Comparison of ENCODE assay signal across 31 cellular contexts in genomic region chr7:50673096-50673495, GRCh38.
"Had no signal": no experiment of that assay in that cellular context is flagged by ENCODE, and none has a peak within 500 bp of the region (broad histone marks: within the 10 kb centered on the region; RNA-seq: fewer than 3 reads in every experiment).

No MANE protein-coding gene starts in this region.

- H3K27me3 ChIP-seq: cardiac muscle cell had no signal

- H3K27me3 Mint-ChIP-seq: activated naive CD8-positive, alpha-beta T cell; activated naive CD8-positive, alpha-beta T cell treated with anti-CD3 and anti-CD28 coated beads, Interleukin-2, amount 50 U/mL, for 24 hours; central memory CD8-positive, alpha-beta T cell had no signal

- H3K4me1 Mint-ChIP-seq: activated naive CD8-positive, alpha-beta T cell treated with anti-CD3 and anti-CD28 coated beads, Interleukin-2, amount 50 U/mL, for 24 hours; central memory CD8-positive, alpha-beta T cell had no signal

- H3K27ac Mint-ChIP-seq: activated CD4-positive, alpha-beta T cell treated with anti-CD3 and anti-CD28 coated beads, Interleukin-2, amount 10 ng/mL, durations not matched to agents 24 days and 14 days; activated naive CD4-positive, alpha-beta T cell treated with anti-CD3 and anti-CD28 coated beads, Interleukin-2, amount 10 ng/mL, durations not matched to agents 7 days and 5 days; activated naive CD8-positive, alpha-beta T cell; activated naive CD8-positive, alpha-beta T cell treated with anti-CD3 and anti-CD28 coated beads, Interleukin-2, amount 50 U/mL, for 24 hours had no signal

- H3K4me3 Mint-ChIP-seq: activated CD4-positive, alpha-beta T cell treated with anti-CD3 and anti-CD28 coated beads, Interleukin-2, amount 10 ng/mL, durations not matched to agents 24 days and 14 days; activated naive CD4-positive, alpha-beta T cell treated with anti-CD3 and anti-CD28 coated beads, Interleukin-2, amount 10 ng/mL, durations not matched to agents 7 days and 5 days; activated naive CD8-positive, alpha-beta T cell; activated naive CD8-positive, alpha-beta T cell treated with anti-CD3 and anti-CD28 coated beads, Interleukin-2, amount 50 U/mL, for 24 hours; activated T-cell treated with anti-CD3 and anti-CD28 coated beads, Interleukin-2, amount 50 U/mL, for 4 hours; central memory CD8-positive, alpha-beta T cell had no signal

- H3K4me3 ChIP-seq: cardiac muscle cell had no signal

- H3K36me3 Mint-ChIP-seq: activated naive CD4-positive, alpha-beta T cell treated with anti-CD3 and anti-CD28 coated beads, Interleukin-2, amount 10 ng/mL, durations not matched to agents 7 days and 5 days had no signal

- H3K36me3 ChIP-seq: cardiac muscle cell, WERI-Rb-1 had no signal

- H3K4me2 ChIP-seq: KMS-11 had no signal

- H3K9ac ChIP-seq: KMS-11 had no signal

- H3K9me3 Mint-ChIP-seq: activated CD4-positive, alpha-beta T cell treated with anti-CD3 and anti-CD28 coated beads, Interleukin-2, amount 10 ng/mL, durations not matched to agents 24 days and 14 days; activated naive CD4-positive, alpha-beta T cell treated with anti-CD3 and anti-CD28 coated beads, Interleukin-2, amount 10 ng/mL, durations not matched to agents 7 days and 5 days; activated naive CD8-positive, alpha-beta T cell treated with anti-CD3 and anti-CD28 coated beads, Interleukin-2, amount 50 U/mL, for 24 hours; activated T-cell treated with anti-CD3 and anti-CD28 coated beads, Interleukin-2, amount 50 U/mL, for 4 hours; central memory CD8-positive, alpha-beta T cell had no signal

- ATAC-seq: activated naive CD8-positive, alpha-beta T cell treated with anti-CD3 and anti-CD28 coated beads, Interleukin-2, amount 50 U/mL, for 24 hours; activated T-cell treated with anti-CD3 and anti-CD28 coated beads, Interleukin-2, amount 50 U/mL, for 4 hours had no signal

- DNase-seq: activated CD4-positive, alpha-beta T cell treated with anti-CD3 and anti-CD28 coated beads, Interleukin-2, amount 10 ng/mL, durations not matched to agents 24 days and 14 days; activated CD4-positive, alpha-beta T cell treated with anti-CD3 and anti-CD28 coated beads, Interleukin-2, amount 50 U/mL, for 4 hours; activated CD8-positive, alpha-beta memory T cell treated with anti-CD3 and anti-CD28 coated beads, Interleukin-2, amount 50 U/mL, for 4 hours; activated effector memory CD4-positive, alpha-beta T cell treated with Interleukin-2 at 50 U/mL for 16 hours; activated naive CD4-positive, alpha-beta T cell treated with anti-CD3 and anti-CD28 coated beads, Interleukin-2, amount 10 ng/mL, durations not matched to agents 7 days and 5 days; activated naive CD8-positive, alpha-beta T cell treated with anti-CD3 and anti-CD28 coated beads, Interleukin-2, amount 50 U/mL, for 24 hours; activated T-cell treated with anti-CD3 and anti-CD28 coated beads for 4 hours; activated T-cell treated with anti-CD3 and anti-CD28 coated beads, Interleukin-2, amount 50 U/mL, for 4 hours; aorta; MM.1S; MV-4-11; NCI-H1092; NCI-H1436 treated with DMSO at 0.1 percent for 48 hours; NCI-H187; NCI-H2029 treated with DMSO at 0.1 percent for 48 hours; NCI-H2107; NCI-H2171; NCI-H510A; NCI-H526; NCI-H748 treated with DMSO at 0.1 percent for 48 hours; NK-92 treated with Interleukin-12 subunit alpha and Interleukin-12 subunit beta, amount 100 ng/mL, for 24 hours; Right ventricle myocardium superior; SW 1271; T-helper 1 cell; T-helper 2 cell; T-helper 9 cell; WERI-Rb-1 had no signal

- H3K27ac ChIP-seq: cardiac muscle cell, KMS-11, WERI-Rb-1 had no signal
